ENCODE assay signal across 41 cellular contexts in genomic region chr6:29858006-29858405, GRCh38. TPM values are rescaled to one million over a fixed set of nuclear protein-coding genes. Genes with fewer than 3 reads are reported as not detected.
"Had no signal": no experiment of that assay in that cellular context is flagged by ENCODE, and none has a peak within 500 bp of the region (broad histone marks: within the 10 kb centered on the region; RNA-seq: fewer than 3 reads in every experiment).

No MANE protein-coding gene starts in this region.

- DNase-seq: activated effector memory CD4-positive, alpha-beta T cell treated with anti-CD3 and anti-CD28 coated beads, Interleukin-2, amount 50 U/mL, for 16 hours; activated effector memory CD4-positive, alpha-beta T cell treated with Interleukin-2 at 50 U/mL for 16 hours; activated gamma-delta T cell; activated gamma-delta T cell treated with Interleukin-2 at 50 U/mL for 16 hours; activated naive CD4-positive, alpha-beta T cell; activated naive CD4-positive, alpha-beta T cell treated with anti-CD3 and anti-CD28 coated beads for 36 hours; activated naive CD4-positive, alpha-beta T cell treated with anti-CD3 and anti-CD28 coated beads, Interleukin-2, amount 10 ng/mL, durations not matched to agents 7 days and 5 days; activated naive CD4-positive, alpha-beta T cell treated with anti-CD3 and anti-CD28 coated beads, Interleukin-2, amount 50 U/mL, for 16 hours; activated naive CD4-positive, alpha-beta T cell treated with Interleukin-2 at 50 U/mL for 16 hours; activated naive CD8-positive, alpha-beta T cell treated with anti-CD3 and anti-CD28 coated beads for 36 hours; activated naive CD8-positive, alpha-beta T cell treated with anti-CD3 and anti-CD28 coated beads, Interleukin-2, amount 10 ng/mL, durations not matched to agents 7 days and 5 days; activated naive CD8-positive, alpha-beta T cell treated with anti-CD3 and anti-CD28 coated beads, Interleukin-2, amount 50 U/mL, for 24 hours; activated T-cell treated with anti-CD3 and anti-CD28 coated beads, Interleukin-2, amount 50 U/mL, for 1 hour; activated T-cell treated with anti-CD3 and anti-CD28 coated beads, Interleukin-2, amount 50 U/mL, for 24 hours; activated T-cell treated with anti-CD3 and anti-CD28 coated beads, Interleukin-2, amount 50 U/mL, for 4 hours; activated T-cell treated with anti-CD3 and anti-CD28 coated beads, Interleukin-2, amount 50 U/mL, for 48 hours; activated T-cell treated with anti-CD3 and anti-CD28 coated beads, Interleukin-2, amount 50 U/mL, for 72 hours; adrenal gland; amniotic stem cell; amygdala; anterior cingulate cortex; aorta; body of pancreas; brain microvascular endothelial cell; caudate nucleus; central memory CD4-positive, alpha-beta T cell; cerebellar nuclear complex had no signal

- FAIRE-seq: astrocyte, bronchial epithelial cell had no signal

- H3K9me3 ChIP-seq: adrenal gland, ascending aorta, body of pancreas, breast epithelium had no signal

- H3K36me3 Mint-ChIP-seq: activated naive CD4-positive, alpha-beta T cell treated with anti-CD3 and anti-CD28 coated beads, Interleukin-2, amount 10 ng/mL, durations not matched to agents 7 days and 5 days; activated naive CD8-positive, alpha-beta T cell; activated naive CD8-positive, alpha-beta T cell treated with anti-CD3 and anti-CD28 coated beads for 36 hours; activated naive CD8-positive, alpha-beta T cell treated with anti-CD3 and anti-CD28 coated beads, Interleukin-2, amount 10 ng/mL, durations not matched to agents 7 days and 5 days; brain had no signal

- H3K9me3 Mint-ChIP-seq: activated naive CD4-positive, alpha-beta T cell treated with anti-CD3 and anti-CD28 coated beads for 36 hours; activated naive CD4-positive, alpha-beta T cell treated with anti-CD3 and anti-CD28 coated beads, Interleukin-2, amount 10 ng/mL, durations not matched to agents 7 days and 5 days; activated naive CD4-positive, alpha-beta T cell treated with anti-CD3 and anti-CD28 coated beads, Interleukin-2, amount 50 U/mL, for 24 hours; activated naive CD4-positive, alpha-beta T cell treated with anti-CD3 and anti-CD28 coated beads, Interleukin-2, amount 50 U/mL, for 72 hours; activated naive CD8-positive, alpha-beta T cell treated with anti-CD3 and anti-CD28 coated beads for 36 hours; activated naive CD8-positive, alpha-beta T cell treated with anti-CD3 and anti-CD28 coated beads, Interleukin-2, amount 50 U/mL, for 24 hours; activated T-cell treated with anti-CD3 and anti-CD28 coated beads, Interleukin-2, amount 50 U/mL, for 24 hours; activated T-cell treated with anti-CD3 and anti-CD28 coated beads, Interleukin-2, amount 50 U/mL, for 4 hours; activated T-cell treated with anti-CD3 and anti-CD28 coated beads, Interleukin-2, amount 50 U/mL, for 72 hours; activated T-helper 1 cell treated with anti-CD3 and anti-CD28 coated beads, Interleukin-12 subunit alpha, Interleukin-12 subunit beta, Interleukin-2, Interleukin-4 antibody, amounts not matched to agents 30 ng/mL and 10 ng/mL and 1 ng/mL, durations not matched to agents 14 hours and 24 hours and 36 hours; activated T-helper 17 cell treated with anti-CD3 and anti-CD28 coated beads, Interleukin-2, amount 50 U/mL, for 72 hours; activated T-helper 2 cell treated with anti-CD3 and anti-CD28 coated beads, Interferon-gamma antibody, Interleukin-2, Interleukin-4, amounts not matched to agents 10 μg/mL and 5 μg/mL and 100 μg/mL, durations not matched to agents 14 hours and 24 hours and 36 hours; central memory CD8-positive, alpha-beta T cell had no signal

- H3K4me3 ChIP-seq: adrenal gland, ascending aorta, body of pancreas, breast epithelium, cardiac muscle cell had no signal

- H3K4me3 Mint-ChIP-seq: activated naive CD4-positive, alpha-beta T cell treated with anti-CD3 and anti-CD28 coated beads for 36 hours; activated naive CD4-positive, alpha-beta T cell treated with anti-CD3 and anti-CD28 coated beads, Interleukin-2, amount 10 ng/mL, durations not matched to agents 7 days and 5 days; activated naive CD4-positive, alpha-beta T cell treated with anti-CD3 and anti-CD28 coated beads, Interleukin-2, amount 50 U/mL, for 24 hours; activated naive CD8-positive, alpha-beta T cell; activated naive CD8-positive, alpha-beta T cell treated with anti-CD3 and anti-CD28 coated beads for 36 hours; activated naive CD8-positive, alpha-beta T cell treated with anti-CD3 and anti-CD28 coated beads, Interleukin-2, amount 10 ng/mL, durations not matched to agents 7 days and 5 days; activated naive CD8-positive, alpha-beta T cell treated with anti-CD3 and anti-CD28 coated beads, Interleukin-2, amount 50 U/mL, for 24 hours; activated T-cell treated with anti-CD3 and anti-CD28 coated beads, Interleukin-2, amount 50 U/mL, for 24 hours; activated T-cell treated with anti-CD3 and anti-CD28 coated beads, Interleukin-2, amount 50 U/mL, for 4 hours; activated T-cell treated with anti-CD3 and anti-CD28 coated beads, Interleukin-2, amount 50 U/mL, for 72 hours; activated T-helper 1 cell treated with anti-CD3 and anti-CD28 coated beads, Interleukin-12 subunit alpha, Interleukin-12 subunit beta, Interleukin-2, Interleukin-4 antibody, amounts not matched to agents 30 ng/mL and 10 ng/mL and 1 ng/mL, durations not matched to agents 14 hours and 24 hours and 36 hours; activated T-helper 17 cell treated with anti-CD3 and anti-CD28 coated beads, Interleukin-2, amount 50 U/mL, for 72 hours; brain; central memory CD8-positive, alpha-beta T cell had no signal

- H3K27ac Mint-ChIP-seq: activated naive CD4-positive, alpha-beta T cell treated with anti-CD3 and anti-CD28 coated beads for 36 hours; activated naive CD4-positive, alpha-beta T cell treated with anti-CD3 and anti-CD28 coated beads, Interleukin-2, amount 10 ng/mL, durations not matched to agents 7 days and 5 days; activated naive CD4-positive, alpha-beta T cell treated with anti-CD3 and anti-CD28 coated beads, Interleukin-2, amount 50 U/mL, for 24 hours; activated naive CD4-positive, alpha-beta T cell treated with anti-CD3 and anti-CD28 coated beads, Interleukin-2, amount 50 U/mL, for 72 hours; activated naive CD8-positive, alpha-beta T cell; activated naive CD8-positive, alpha-beta T cell treated with anti-CD3 and anti-CD28 coated beads for 36 hours; activated naive CD8-positive, alpha-beta T cell treated with anti-CD3 and anti-CD28 coated beads, Interleukin-2, amount 10 ng/mL, durations not matched to agents 7 days and 5 days; activated naive CD8-positive, alpha-beta T cell treated with anti-CD3 and anti-CD28 coated beads, Interleukin-2, amount 50 U/mL, for 24 hours; activated T-cell treated with anti-CD3 and anti-CD28 coated beads, Interleukin-2, amount 50 U/mL, for 24 hours; activated T-cell treated with anti-CD3 and anti-CD28 coated beads, Interleukin-2, amount 50 U/mL, for 72 hours; activated T-helper 1 cell treated with anti-CD3 and anti-CD28 coated beads, Interleukin-12 subunit alpha, Interleukin-12 subunit beta, Interleukin-2, Interleukin-4 antibody, amounts not matched to agents 30 ng/mL and 10 ng/mL and 1 ng/mL, durations not matched to agents 14 hours and 24 hours and 36 hours; activated T-helper 17 cell treated with anti-CD3 and anti-CD28 coated beads, Interleukin-2, amount 50 U/mL, for 72 hours; activated T-helper 2 cell treated with anti-CD3 and anti-CD28 coated beads, Interferon-gamma antibody, Interleukin-2, Interleukin-4, amounts not matched to agents 10 μg/mL and 5 μg/mL and 100 μg/mL, durations not matched to agents 14 hours and 24 hours and 36 hours; brain had no signal

- H3K4me1 Mint-ChIP-seq: activated naive CD4-positive, alpha-beta T cell treated with anti-CD3 and anti-CD28 coated beads, Interleukin-2, amount 10 ng/mL, durations not matched to agents 7 days and 5 days; activated naive CD4-positive, alpha-beta T cell treated with anti-CD3 and anti-CD28 coated beads, Interleukin-2, amount 50 U/mL, for 24 hours; activated naive CD8-positive, alpha-beta T cell treated with anti-CD3 and anti-CD28 coated beads for 36 hours; activated naive CD8-positive, alpha-beta T cell treated with anti-CD3 and anti-CD28 coated beads, Interleukin-2, amount 10 ng/mL, durations not matched to agents 7 days and 5 days; activated naive CD8-positive, alpha-beta T cell treated with anti-CD3 and anti-CD28 coated beads, Interleukin-2, amount 50 U/mL, for 24 hours; activated T-helper 17 cell treated with anti-CD3 and anti-CD28 coated beads, Interleukin-2, amount 50 U/mL, for 72 hours; brain; central memory CD8-positive, alpha-beta T cell had no signal

- H3K27ac ChIP-seq: adrenal gland, ascending aorta, body of pancreas, brain microvascular endothelial cell, breast epithelium, cardiac muscle cell had no signal

- H3K4me1 ChIP-seq: adrenal gland, ascending aorta, body of pancreas, breast epithelium had no signal

- H3K27me3 ChIP-seq: adrenal gland, ascending aorta, body of pancreas, brain microvascular endothelial cell, breast epithelium had no signal

- H3K36me3 ChIP-seq: adrenal gland, ascending aorta, brain microvascular endothelial cell, breast epithelium, cardiac muscle cell had no signal

RNA-seq across cellular contexts. Expression of gene HLA-G, which starts 30.4 kb away (rescaled TPM):
- total RNA-seq: ascending aorta, breast epithelium, cardiac muscle cell, cerebellum had no signal
- polyA plus RNA-seq: adrenal gland had no signal
